Comparison of ENCODE assay signal across 15 cellular contexts in genomic region chr11:72798361-72798760, GRCh38. TPM values are rescaled to one million over a fixed set of nuclear protein-coding genes. Genes with fewer than 3 reads are reported as not detected.
DNase-seq lines count a peak whose midpoint lies in the region; ATAC-seq, FAIRE-seq and TF ChIP-seq lines count a peak whose summit lies in the region.
"Had no signal": no experiment of that assay in that cellular context is flagged by ENCODE, and none has a peak within 500 bp of the region (broad histone marks: within the 10 kb centered on the region; RNA-seq: fewer than 3 reads in every experiment).

No MANE protein-coding gene starts in this region.

- DNase-seq in CD14-positive monocyte (ENCODE audit: low spot score) (no peak), H7 (peak; percentile 63), K562 (ENCODE audit: extremely low read depth in 1 of 4, low spot score in 3 of 4) (no peak), mesothelial cell of epicardium (ENCODE audit: low spot score in 2 of 2, unreplicated experiment in 2 of 2) (no peak), NCI-H345 treated with DMSO at 0.1 percent for 48 hours (lab: John Stamatoyannopoulos, UW; ENCODE audit: unreplicated experiment) (no peak), cardiac septum (ENCODE audit: low spot score) (no peak), NCI-H510A (lab: John Stamatoyannopoulos, UW) (no peak), NOMO-1 treated with DMSO at 0.1 percent for 48 hours (lab: John Stamatoyannopoulos, UW; ENCODE audit: unreplicated experiment) (no peak)
- DNase-seq: CD8-positive, alpha-beta T cell; HCEC 1CT; NCI-H146; NCI-H2081 treated with DMSO at 0.1 percent for 48 hours; NCI-H226 had no signal

- H2AFZ ChIP-seq in K562 (ENCODE audit: low read depth, low read length) = peak overlapping the region; percentile 73

- no peak overlapping the region; the same call in 1 of the 2 replicates for H3K4me2 ChIP-seq in K562 (ENCODE audit: insufficient read depth, low read length)

- FAIRE-seq in K562 (lab: Jason Lieb, UNC) = no peak
- FAIRE-seq: D721Med had no signal

- no peak for TF ChIP-seq RAD21 in K562 (CRISPR knock-in tag; conservative IDR thresholded peaks at IDR 0.05 in 1 of 2, IDR thresholded peaks at IDR 0.05 in 1 of 2)

- H3K9me1 ChIP-seq in K562 (ENCODE audit: control insufficient read depth, insufficient read depth, low read length) = no peaks in the 10 kb centered on the region

- H3K36me3 Mint-ChIP-seq in CD14-positive monocyte = peaks cover 6 to 21% of the 10 kb centered on the region in 2 donors
- no peaks in the 10 kb centered on the region for H3K36me3 Mint-ChIP-seq in mesothelial cell of epicardium

- 45% methylated on average over 4 of the region's 4 CpGs for WGBS in K562 (ENCODE audit: insufficient coverage, low coverage, missing lambda C conversion rate)

- no peak for TF ChIP-seq POLR2A in K562 (conservative IDR thresholded peaks at IDR 0.05)

- intact Hi-C loops in CD14-positive monocyte (cut with micrococcal nuclease) = no loop called here
- intact Hi-C loops in K562 (cut with micrococcal nuclease) = no loop called here
- intact Hi-C loops in cardiac septum (cut with DNase I) = no loop called here

- H3K4me3 Mint-ChIP-seq in CD14-positive monocyte (no peak overlapping the region), mesothelial cell of epicardium (no peak overlapping the region)
- H3K4me3 Mint-ChIP-seq: CD8-positive, alpha-beta T cell had no signal

- no peak for ATAC-seq in K562
- ATAC-seq: CD8-positive, alpha-beta T cell had no signal

- H4K20me1 ChIP-seq in K562 (replicated peaks; ENCODE audit: control insufficient read depth, insufficient read depth, low read length) = no peaks in the 10 kb centered on the region

- no peaks in the 10 kb centered on the region for H3K79me2 ChIP-seq in K562 (ENCODE audit: control insufficient read depth, insufficient read depth, low read length)

- no peak for TF ChIP-seq CTCF in CD14-positive monocyte (IDR thresholded peaks at IDR 0.05)
- TF ChIP-seq CTCF in K562 (IDR thresholded peaks at IDR 0.05 in 2 of 3, conservative IDR thresholded peaks at IDR 0.05 in 1 of 3; ENCODE audit: insufficient read depth in 2 of 3, low read depth in 1 of 3, low read length in 3 of 3) = no peak
- TF ChIP-seq CTCF in mesothelial cell of epicardium (IDR thresholded peaks at IDR 0.05; ENCODE audit: unreplicated experiment) = no peak

- CTCF ChIA-PET in K562 (lab: Yijun Ruan, JAX; ENCODE audit: low intra/inter-chr PET ratio) = interaction anchor here (0.7 kb wide), 1 partner anchor 73 kb away, joined by 3 read pairs; no protein-coding TSS in a partner anchor

- H3K36me3 ChIP-seq in H7 (replicated peaks; ENCODE audit: control insufficient read depth, insufficient read depth, low read length) = no peaks in the 10 kb centered on the region
- no peaks in the 10 kb centered on the region for H3K36me3 ChIP-seq in K562 (ENCODE audit: control insufficient read depth, insufficient read depth, low read length)

- no peak overlapping the region for H3K9ac ChIP-seq in K562 (ENCODE audit: insufficient read depth in 1 of 2, low read depth in 2 of 2, low read length in 2 of 2)

- no peak overlapping the region for H3K27ac ChIP-seq in K562 (ENCODE audit: extremely low read depth, low read depth, low read length)
- H3K27ac ChIP-seq: SK-N-MC had no signal

- H3K9me3 Mint-ChIP-seq in CD14-positive monocyte = peaks cover 0 to 8% (median 4%) of the 10 kb centered on the region in 7 donors
- H3K9me3 Mint-ChIP-seq in mesothelial cell of epicardium = no peaks in the 10 kb centered on the region
- H3K9me3 Mint-ChIP-seq: CD8-positive, alpha-beta T cell had no signal

- POLR2A ChIA-PET in K562 (lab: Yijun Ruan, JAX) = interaction anchor here (0.7 to 0.8 kb wide), 3 partner anchors 16 to 23 kb away, joined by 3 read pairs; partner anchors contain the start of gene ATG16L2

- BruUV-seq in K562 (replicated peaks; lab: Mats Ljungman, UMichigan) = no TSS peak

- H3K4me1 ChIP-seq in K562 (replicated peaks in 1 of 2; ENCODE audit: control insufficient read depth in 2 of 2, insufficient read depth in 2 of 2, low read length in 2 of 2) = peaks cover 11 to 14% of the 10 kb centered on the region in 2 experiments; a peak in 4 of 5 replicates

- H3K4me1 Mint-ChIP-seq in CD14-positive monocyte = peaks cover 34% of the 10 kb centered on the region
- H3K4me1 Mint-ChIP-seq in mesothelial cell of epicardium = peaks cover 13% of the 10 kb centered on the region

- peaks cover 0 to 2% (median 1%) of the 10 kb centered on the region in 3 donors for H3K27me3 Mint-ChIP-seq in CD14-positive monocyte (ENCODE audit: low read depth in 3 of 3)
- H3K27me3 Mint-ChIP-seq in mesothelial cell of epicardium (ENCODE audit: low read depth) = no peaks in the 10 kb centered on the region

- H3K9me3 ChIP-seq in K562 (replicated peaks; ENCODE audit: control insufficient read depth, insufficient read depth, low read depth, low read length) = no peaks in the 10 kb centered on the region

- H3K27me3 ChIP-seq in H7 (ENCODE audit: control insufficient read depth, insufficient read depth, low read length) (no peaks in the 10 kb centered on the region), K562 (ENCODE audit: control insufficient read depth in 2 of 2, insufficient read depth in 2 of 2, low read length in 2 of 2) (no peaks in the 10 kb centered on the region)

- H3K27ac Mint-ChIP-seq in CD14-positive monocyte = peak overlapping the region in 6 of 7 donors; percentile 1 to 89 (median 78)
- H3K27ac Mint-ChIP-seq in mesothelial cell of epicardium = peak overlapping the region; percentile 67
- H3K27ac Mint-ChIP-seq: CD8-positive, alpha-beta T cell had no signal

- in situ Hi-C loops in K562 (cut with MboI) = no loop called here

- no peak overlapping the region for H3K4me3 ChIP-seq in H7 (ENCODE audit: insufficient read depth, low read depth, low read length)
- no peak overlapping the region for H3K4me3 ChIP-seq in K562
- H3K4me3 ChIP-seq: SK-N-MC had no signal

- no peak for TF ChIP-seq EP300 in K562 (IDR thresholded peaks at IDR 0.05; ENCODE audit: low read length)

RNA-seq across cellular contexts. Expression of gene STARD10, which starts 4.5 kb away (rescaled TPM):
- polyA plus RNA-seq in CD14-positive monocyte (10 to 100 TPM; 13.6 to 15.4 TPM), K562 (2011; rRNA removed) (33.8 and 53.6 TPM in 2 replicates), K562 (2014; fragmentation: Illumina TruSeq; extraction: Trizol) (43.8 and 49.3 TPM in 2 replicates), K562 (2014; fragmentation: Nextera tagmentation; extraction: Ambion mirVana) (under 1 TPM; 0.15 to 0.51 TPM), K562 (2014; rRNA removed) (37.6 and 47.9 TPM in 2 replicates)
- total RNA-seq in H7 (2014; rRNA removed; shearing (Covaris generic)) = 19.3 and 26.8 TPM in 2 replicates
- total RNA-seq in K562 (2011; cell fraction: chromatin; rRNA removed; ENCODE audit: low replicate concordance) = 13.4 and 36.4 TPM in 2 replicates
- 36.2 and 45.1 TPM in 2 replicates for total RNA-seq in K562 (2011; cell fraction: nucleolus; rRNA removed)
- 27.5 and 29.2 TPM in 2 replicates for total RNA-seq in K562 (2011; cell fraction: nucleoplasm; rRNA removed)
- total RNA-seq in K562 (2014; rRNA removed) (51.1 and 52.9 TPM in 2 replicates), K562 (2014; rRNA removed; fragmentation: Illumina TruSeq; extraction: Trizol) (18.1 and 18.3 TPM in 2 replicates), K562 (2015; rRNA removed; fragmentation: Illumina TruSeq; extraction: Trizol) (32.3 and 35.3 TPM in 2 replicates), K562 (2021) (31.9 and 37.5 TPM in 2 replicates), mesothelial cell of epicardium (51.1 to 54.9 TPM (median 54.7 TPM) in 3 replicates), cardiac septum (45.2 TPM)
- polyA plus RNA-seq in K562 (2011; cell fraction: cytosol; rRNA removed) = 55.3 and 60.0 TPM in 2 replicates
- 31.9 and 33.6 TPM in 2 replicates for polyA plus RNA-seq in K562 (2011; cell fraction: nucleus; rRNA removed)
- polyA plus RNA-seq in K562 (2012) = 40.3 and 41.6 TPM in 2 replicates
- 22.8 and 32.2 TPM in 2 replicates for polyA minus RNA-seq in K562 (2011; rRNA and poly(A)+ RNA removed)
- polyA minus RNA-seq in K562 (2011; cell fraction: cytosol; rRNA and poly(A)+ RNA removed) = 25.5 and 30.8 TPM in 2 replicates
- 7.8 and 15.0 TPM in 2 replicates for polyA minus RNA-seq in K562 (2011; cell fraction: nucleus; rRNA and poly(A)+ RNA removed)

RNA-seq across cellular contexts. Expression of gene ATG16L2, which starts 15.8 kb away (rescaled TPM):
- polyA plus RNA-seq in CD14-positive monocyte (10 to 100 TPM; 36.9 to 46.8 TPM), K562 (2011; rRNA removed) (8.4 and 10.6 TPM in 2 replicates), K562 (2014; fragmentation: Illumina TruSeq; extraction: Trizol) (6.3 and 6.4 TPM in 2 replicates), K562 (2014; fragmentation: Nextera tagmentation; extraction: Ambion mirVana) (under 1 TPM; 0.18 to 0.59 TPM), K562 (2014; rRNA removed) (11.2 and 12.0 TPM in 2 replicates)
- 6.2 and 16.0 TPM in 2 replicates for total RNA-seq in H7 (2014; rRNA removed; shearing (Covaris generic))
- 57.3 and 108 TPM in 2 replicates for total RNA-seq in K562 (2011; cell fraction: chromatin; rRNA removed; ENCODE audit: low replicate concordance)
- 50.4 and 52.2 TPM in 2 replicates for total RNA-seq in K562 (2011; cell fraction: nucleolus; rRNA removed)
- total RNA-seq in K562 (2011; cell fraction: nucleoplasm; rRNA removed) = 58.1 and 76.9 TPM in 2 replicates
- total RNA-seq in K562 (2014; rRNA removed) (3.4 and 4.3 TPM in 2 replicates), K562 (2014; rRNA removed; fragmentation: Illumina TruSeq; extraction: Trizol) (2.5 and 2.9 TPM in 2 replicates), K562 (2015; rRNA removed; fragmentation: Illumina TruSeq; extraction: Trizol) (4.9 and 6.7 TPM in 2 replicates), K562 (2021) (6.2 and 6.4 TPM in 2 replicates), mesothelial cell of epicardium (44.0 to 48.0 TPM (median 45.0 TPM) in 3 replicates), cardiac septum (21.4 TPM)
- polyA plus RNA-seq in K562 (2011; cell fraction: cytosol; rRNA removed) = 5.7 TPM in 2 replicates
- polyA plus RNA-seq in K562 (2011; cell fraction: nucleus; rRNA removed) = 100 and 142 TPM in 2 replicates
- 13.7 and 47.5 TPM in 2 replicates for polyA plus RNA-seq in K562 (2012)
- polyA minus RNA-seq in K562 (2011; rRNA and poly(A)+ RNA removed) = 4.1 and 4.6 TPM in 2 replicates
- 1.1 and 2.8 TPM in 2 replicates for polyA minus RNA-seq in K562 (2011; cell fraction: cytosol; rRNA and poly(A)+ RNA removed)
- polyA minus RNA-seq in K562 (2011; cell fraction: nucleus; rRNA and poly(A)+ RNA removed) = 17.1 and 18.2 TPM in 2 replicates

RNA-seq across cellular contexts. Expression of gene ARAP1, which starts 46.2 kb away (rescaled TPM):
- polyA plus RNA-seq in CD14-positive monocyte (10 to 100 TPM; 48.7 to 79.0 TPM), K562 (2011; rRNA removed) (22.1 and 37.3 TPM in 2 replicates), K562 (2014; fragmentation: Illumina TruSeq; extraction: Trizol) (24.6 and 31.8 TPM in 2 replicates), K562 (2014; fragmentation: Nextera tagmentation; extraction: Ambion mirVana) (under 1 TPM; 0.23 to 0.38 TPM), K562 (2014; rRNA removed) (34.1 and 38.4 TPM in 2 replicates)
- 85.2 and 85.5 TPM in 2 replicates for total RNA-seq in H7 (2014; rRNA removed; shearing (Covaris generic))
- total RNA-seq in K562 (2011; cell fraction: chromatin; rRNA removed; ENCODE audit: low replicate concordance) = 154 and 336 TPM in 2 replicates
- total RNA-seq in K562 (2011; cell fraction: nucleolus; rRNA removed) = 191 and 196 TPM in 2 replicates
- total RNA-seq in K562 (2011; cell fraction: nucleoplasm; rRNA removed) = 146 and 161 TPM in 2 replicates
- total RNA-seq in K562 (2014; rRNA removed) (42.0 and 46.1 TPM in 2 replicates), K562 (2014; rRNA removed; fragmentation: Illumina TruSeq; extraction: Trizol) (7.4 and 10.6 TPM in 2 replicates), K562 (2015; rRNA removed; fragmentation: Illumina TruSeq; extraction: Trizol) (24.6 and 26.1 TPM in 2 replicates), K562 (2021) (60.7 and 67.0 TPM in 2 replicates), mesothelial cell of epicardium (154 to 163 TPM (median 155 TPM) in 3 replicates), cardiac septum (46.3 TPM)
- 24.6 and 28.2 TPM in 2 replicates for polyA plus RNA-seq in K562 (2011; cell fraction: cytosol; rRNA removed)
- 196 and 222 TPM in 2 replicates for polyA plus RNA-seq in K562 (2011; cell fraction: nucleus; rRNA removed)
- 43.7 and 72.2 TPM in 2 replicates for polyA plus RNA-seq in K562 (2012)
- polyA minus RNA-seq in K562 (2011; rRNA and poly(A)+ RNA removed) = 21.7 and 23.5 TPM in 2 replicates
- polyA minus RNA-seq in K562 (2011; cell fraction: cytosol; rRNA and poly(A)+ RNA removed) = 35.0 and 48.2 TPM in 2 replicates
- polyA minus RNA-seq in K562 (2011; cell fraction: nucleus; rRNA and poly(A)+ RNA removed) = 50.9 and 51.5 TPM in 2 replicates
